8 cellular contexts compared by ENCODE assay signal in the genomic region with DNA sequence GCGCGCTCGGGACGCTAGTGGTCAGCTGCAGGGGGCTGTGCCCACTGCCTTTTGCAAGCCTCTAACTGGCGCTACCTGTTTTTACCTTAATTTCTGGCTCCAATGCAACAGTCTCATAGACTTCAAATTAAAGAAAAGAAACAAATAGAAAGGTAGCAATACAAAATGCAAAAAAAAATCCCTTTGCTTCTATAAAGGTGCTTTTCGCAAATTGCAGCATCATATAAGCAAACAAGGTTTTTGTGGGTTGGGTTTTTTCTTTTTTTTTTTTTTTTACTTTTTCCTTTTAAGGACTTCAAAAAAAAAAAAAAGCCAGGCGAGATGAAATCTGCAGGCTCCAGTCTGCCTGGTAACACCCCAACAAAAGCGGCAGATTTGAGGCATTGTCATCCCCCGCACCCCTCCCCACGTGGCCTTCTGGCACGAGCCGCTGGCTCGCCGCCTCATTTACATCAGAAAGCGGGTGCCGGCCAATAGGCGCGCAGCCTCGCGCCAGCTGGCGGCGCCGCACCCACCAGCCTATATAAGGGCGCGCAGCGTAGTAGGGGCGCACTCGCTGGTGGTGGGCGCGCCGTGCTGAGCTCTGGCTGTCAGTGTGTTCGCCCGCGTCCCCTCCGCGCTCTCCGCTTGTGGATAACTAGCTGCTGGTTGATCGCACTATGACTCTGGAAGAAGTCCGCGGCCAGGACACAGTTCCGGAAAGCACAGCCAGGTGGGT. TPM values are rescaled to one million over a fixed set of nuclear protein-coding genes. Genes with fewer than 3 reads are reported as not detected.
DNase-seq lines count a peak whose midpoint lies in the region; ATAC-seq and TF ChIP-seq lines count a peak whose summit lies in the region.

A gene with protein sequence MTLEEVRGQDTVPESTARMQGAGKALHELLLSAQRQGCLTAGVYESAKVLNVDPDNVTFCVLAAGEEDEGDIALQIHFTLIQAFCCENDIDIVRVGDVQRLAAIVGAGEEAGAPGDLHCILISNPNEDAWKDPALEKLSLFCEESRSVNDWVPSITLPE (plus strand): TSS at position 550 of the 718 bp plus-strand sequence. CDS start 110 bp downstream, at position 660.

- no peak for TF ChIP-seq CTCF in AG09309 (IDR thresholded peaks at IDR 0.05; ENCODE audit: control insufficient read depth, insufficient read depth, low read depth, low read length, missing control alignments)

- H3K4ac ChIP-seq in neuronal stem cell (ENCODE audit: low read length) = no peak within 1 kb of the TSS

- ATAC-seq in GM19328 (IDR thresholded peaks at IDR 0.05; ENCODE audit: unreplicated experiment) = peak; percentile 50

- H3K9me3 ChIP-seq in Karpas-422 (ENCODE audit: low read length) (no peaks in the 10 kb centered on the region), neuronal stem cell (replicated peaks in 1 of 2; ENCODE audit: control insufficient read depth in 2 of 2, insufficient read depth in 1 of 2, low read depth in 1 of 2, low read length in 2 of 2) (no peaks in the 10 kb centered on the region), stomach smooth muscle (ENCODE audit: control insufficient read depth in 2 of 2, low read length in 2 of 2) (no peaks in the 10 kb centered on the region)

- H4K20me1 ChIP-seq in Karpas-422 (ENCODE audit: insufficient read depth, low read depth, low read length) = no peaks in the 10 kb centered on the region

- peaks cover 14% of the 10 kb centered on the region for H3K4me1 ChIP-seq in Karpas-422 (ENCODE audit: low read length)
- H3K4me1 ChIP-seq in neuronal stem cell (ENCODE audit: control insufficient read depth in 2 of 2, insufficient read depth in 1 of 2, low read depth in 1 of 2, low read length in 2 of 2) = peaks cover 19 to 34% of the 10 kb centered on the region in 2 donors
- peaks cover 37% of the 10 kb centered on the region for H3K4me1 ChIP-seq in stomach smooth muscle (ENCODE audit: control insufficient read depth, insufficient read depth, low read length)

- H2BK12ac ChIP-seq in neuronal stem cell (ENCODE audit: low read length) = no peak within 1 kb of the TSS

- peak within 1 kb of the TSS; percentile 25 for H2BK5ac ChIP-seq in neuronal stem cell (ENCODE audit: low read length)

- H3K14ac ChIP-seq in neuronal stem cell (ENCODE audit: low read length) = peak within 1 kb of the TSS; percentile 86

- H3K27me3 ChIP-seq in Karpas-422 (ENCODE audit: low read length) = no peaks in the 10 kb centered on the region
- H3K27me3 ChIP-seq in neuronal stem cell (ENCODE audit: control insufficient read depth in 3 of 3, insufficient read depth in 3 of 3, low read depth in 1 of 3, low read length in 3 of 3) = peaks cover 5 to 80% (median 21%) of the 10 kb centered on the region in 3 experiments
- H3K27me3 ChIP-seq in stomach smooth muscle (ENCODE audit: control insufficient read depth in 1 of 2, insufficient read depth in 2 of 2, low read length in 2 of 2) = no peaks in the 10 kb centered on the region

- H2AFZ ChIP-seq in Karpas-422 (ENCODE audit: low read length) (no peak within 1 kb of the TSS), neuronal stem cell (ENCODE audit: low read length) (peak within 1 kb of the TSS; percentile 74)

- H4K8ac ChIP-seq in neuronal stem cell (ENCODE audit: low read depth, low read length) = no peak within 1 kb of the TSS

- H3K36me3 ChIP-seq in Karpas-422 (ENCODE audit: insufficient read depth, low read length) = no peaks in the 10 kb centered on the region
- H3K36me3 ChIP-seq in neuronal stem cell (replicated peaks in 1 of 2; ENCODE audit: control insufficient read depth in 2 of 2, insufficient read depth in 2 of 2, low read length in 2 of 2) = no peaks in the 10 kb centered on the region
- peaks cover 0 to 3% of the 10 kb centered on the region in 2 donors for H3K36me3 ChIP-seq in stomach smooth muscle (ENCODE audit: control insufficient read depth in 2 of 2, insufficient read depth in 2 of 2, low read length in 2 of 2)

- no peaks in the 10 kb centered on the region for H3K9me2 ChIP-seq in Karpas-422 (replicated peaks; ENCODE audit: insufficient read depth, low read length)

- H2BK120ac ChIP-seq in neuronal stem cell (ENCODE audit: low read depth, low read length) = no peak within 1 kb of the TSS

- H3K27ac ChIP-seq in Karpas-422 (ENCODE audit: low read length) = no peak within 1 kb of the TSS
- no peak within 1 kb of the TSS for H3K27ac ChIP-seq in neuronal stem cell (replicated peaks; ENCODE audit: low read length)
- peak within 1 kb of the TSS; percentile 95 for H3K27ac ChIP-seq in stomach smooth muscle (ENCODE audit: low read length)

- H3K79me2 ChIP-seq in Karpas-422 (ENCODE audit: low read length) = no peaks in the 10 kb centered on the region

- peak within 1 kb of the TSS; percentile 100 for H3K23ac ChIP-seq in neuronal stem cell (ENCODE audit: low read depth, low read length, poor library complexity)

- H3K4me3 ChIP-seq in AG09309 (ENCODE audit: control insufficient read depth, low read depth, low read length) (peak within 1 kb of the TSS; percentile 48), Karpas-422 (ENCODE audit: low read length) (no peak within 1 kb of the TSS), neuronal stem cell (ENCODE audit: low read length in 2 of 2) (peak within 1 kb of the TSS; percentile 70 to 78), stomach smooth muscle (ENCODE audit: low read length in 2 of 2) (peak within 1 kb of the TSS; percentile 86 to 92)

- no CpG with 5 or more reads among the region's 41 CpGs for WGBS in neuronal stem cell (ENCODE audit: extremely low coverage in 2 of 2, insufficient read length in 2 of 2, insufficient replicate concordance in 1 of 2), 2 donors

- H3K4me2 ChIP-seq in Karpas-422 (ENCODE audit: low read depth, low read length, poor library complexity, severe bottlenecking) = peak within 1 kb of the TSS; percentile 49
- H3K4me2 ChIP-seq in neuronal stem cell (ENCODE audit: insufficient read depth, low read length, poor library complexity, severe bottlenecking) = peak within 1 kb of the TSS; percentile 97

- no peak within 1 kb of the TSS for H2BK15ac ChIP-seq in neuronal stem cell (ENCODE audit: low read length)

- DNase-seq in AG09309 (ENCODE audit: low read depth) (no peak), Karpas-422 (peak; percentile 61), SHP77 (lab: John Stamatoyannopoulos, UW) (peak; percentile 84 to 94), foreskin melanocyte (peak; percentile 12), neuronal stem cell (ENCODE audit: low spot score) (peak; percentile 90)
- peak; percentile 29 to 80 (median 56) for DNase-seq in activated naive CD4-positive, alpha-beta T cell (lab: John Stamatoyannopoulos, UW)

- no peak within 1 kb of the TSS for H4K91ac ChIP-seq in neuronal stem cell (ENCODE audit: low read depth, low read length, poor library complexity)

- no peak within 1 kb of the TSS for H3K9ac ChIP-seq in Karpas-422 (ENCODE audit: low read length)
- peak within 1 kb of the TSS; percentile 97 for H3K9ac ChIP-seq in neuronal stem cell (ENCODE audit: low read depth, low read length, poor library complexity)
- H3K9ac ChIP-seq in stomach smooth muscle (ENCODE audit: low read length in 2 of 2) = peak within 1 kb of the TSS; percentile 85 to 89

- peak within 1 kb of the TSS; percentile 94 for H3K18ac ChIP-seq in neuronal stem cell (ENCODE audit: low read length)

- H3K79me1 ChIP-seq in neuronal stem cell (ENCODE audit: low read depth, low read length) = no peaks in the 10 kb centered on the region

- H2AK5ac ChIP-seq in neuronal stem cell (ENCODE audit: low read depth, low read length) = peak within 1 kb of the TSS; percentile 38

RNA-seq across cellular contexts. Expression of the gene that starts here (rescaled TPM):
- not detected in 2 replicates for total RNA-seq in Karpas-422 (2014; rRNA removed; shearing (Covaris generic); ENCODE audit: low replicate concordance)
- 0.79 TPM for polyA plus RNA-seq in neuronal stem cell (2013, experiment 1 of 2)
- polyA plus RNA-seq in neuronal stem cell (2013, experiment 2 of 2) = 0.61 TPM

Comparison
In these comparisons a context has a peak if more than half of its experiments do, and no peak if none do; other contexts are left out.
1. Peak in DNase-seq and H3K4me2 ChIP-seq in Karpas-422; RNA of the gene not detected or under 1 TPM.